9 cellular contexts compared by ENCODE assay signal in genomic region chr1:180533571-180533987, GRCh38. TPM values are rescaled to one million over a fixed set of nuclear protein-coding genes. Genes with fewer than 3 reads are reported as not detected.
DNase-seq lines count a peak whose midpoint lies in the region; ATAC-seq and TF ChIP-seq lines count a peak whose summit lies in the region.
"Had no signal": no experiment of that assay in that cellular context is flagged by ENCODE, and none has a peak within 500 bp of the region (broad histone marks: within the 10 kb centered on the region; RNA-seq: fewer than 3 reads in every experiment).

No MANE protein-coding gene starts in this region.

- H3K27ac ChIP-seq in lower lobe of right lung = no peak overlapping the region

- H3K4me3 ChIP-seq in lower lobe of right lung = no peak overlapping the region

- POLR2A ChIA-PET in GM10248 (lab: Yijun Ruan, JAX) = no interaction called here

- no peaks in the 10 kb centered on the region for H3K27me3 ChIP-seq in lower lobe of right lung (ENCODE audit: low read depth)

- CTCF ChIA-PET in GM10248 (lab: Yijun Ruan, JAX) = interaction anchor here (0.7 to 11.6 kb wide), 11 partner anchors 9 to 635 kb away, joined by 3 to 125 read pairs (median 5); no protein-coding TSS in a partner anchor

- peaks cover 37% of the 10 kb centered on the region for H3K4me1 ChIP-seq in lower lobe of right lung

- no peaks in the 10 kb centered on the region for H3K36me3 ChIP-seq in lower lobe of right lung

- intact Hi-C loops in lower lobe of right lung (cut with DNase I) = loop anchor here (5.0 kb wide), 1 partner anchor 329 kb away; no protein-coding TSS in a partner anchor

- DNase-seq in GM10248 (ENCODE audit: extremely low spot score) (peak; percentile 72), NCI-H526 (lab: John Stamatoyannopoulos, UW) (peak; percentile 77 to 95), dermis blood vessel endothelial cell (peak; percentile 86), lower lobe of right lung (peak; percentile 73)
- peak; percentile 83 for DNase-seq in activated CD4-positive, alpha-beta T cell treated with anti-CD3 and anti-CD28 coated beads for 48 hours
- peak; percentile 22 to 43 for DNase-seq in stimulated activated CD8-positive, alpha-beta memory T cell treated with anti-CD3 and anti-CD28 coated beads, Interleukin-15, amount 100 ng/mL, for 48 hours (ENCODE audit: low read depth in 2 of 2)

- no peaks in the 10 kb centered on the region for H3K9me3 ChIP-seq in lower lobe of right lung

- TF ChIP-seq CTCF in GM10248 (IDR thresholded peaks at IDR 0.05; ENCODE audit: control extremely low read depth, extremely low read depth, low read depth, missing control alignments) (peak; percentile 88), lower lobe of right lung (IDR thresholded peaks at IDR 0.05) (peak; percentile 89)

- peak; percentile 56 for ATAC-seq in HG03159 (IDR thresholded peaks at IDR 0.05; ENCODE audit: unreplicated experiment)
- ATAC-seq in lower lobe of right lung = peak; percentile 66 to 71
- no peak for ATAC-seq in GM18873 (IDR thresholded peaks at IDR 0.05; ENCODE audit: low FRiP score, unreplicated experiment)

RNA-seq across cellular contexts. Expression of gene OVAAL, which starts 25.2 kb away (rescaled TPM):
- total RNA-seq in dermis blood vessel endothelial cell = not detected in 2 replicates
- total RNA-seq in lower lobe of right lung = not detected
- total RNA-seq: frontal cortex had no signal

RNA-seq across cellular contexts. Expression of gene ACBD6, which starts 31.2 kb away (rescaled TPM):
- total RNA-seq in dermis blood vessel endothelial cell (48.8 and 52.6 TPM in 2 replicates), lower lobe of right lung (37.4 TPM)

Comparison
In these comparisons a context has a peak if more than half of its experiments do, and no peak if none do; other contexts are left out.
1. DNase-seq: peak in every context shown above with its lines; median percentile 86 in NCI-H526; 86 in dermis blood vessel endothelial cell; 83 in activated CD4-positive, alpha-beta T cell treated with anti-CD3 and anti-CD28 coated beads for 48 hours; 73 in lower lobe of right lung; 72 in GM10248; 32 in stimulated activated CD8-positive, alpha-beta memory T cell treated with anti-CD3 and anti-CD28 coated beads, Interleukin-15, amount 100 ng/mL, for 48 hours.